ENCODE assay signal across 22 cellular contexts in genomic region chr17:49756805-49757496, GRCh38. TPM values are rescaled to one million over a fixed set of nuclear protein-coding genes. Genes with fewer than 3 reads are reported as not detected.
DNase-seq lines count a peak whose midpoint lies in the region; ATAC-seq and TF ChIP-seq lines count a peak whose summit lies in the region.
"Had no signal": no experiment of that assay in that cellular context is flagged by ENCODE, and none has a peak within 500 bp of the region (broad histone marks: within the 10 kb centered on the region; RNA-seq: fewer than 3 reads in every experiment).

No MANE protein-coding gene starts in this region.

- TF ChIP-seq CTCF in Loucy (conservative IDR thresholded peaks at IDR 0.05; ENCODE audit: low read length) (no peak), osteocyte (IDR thresholded peaks at IDR 0.05) (no peak), tibial nerve (IDR thresholded peaks at IDR 0.05) (no peak)

- H3K9me3 Mint-ChIP-seq in central memory CD8-positive, alpha-beta T cell: no peaks in the 10 kb centered on the region
- H3K9me3 Mint-ChIP-seq in stimulated activated effector memory CD8-positive, alpha-beta T cell treated with anti-CD3 and anti-CD28 coated beads, Interleukin-12 subunit alpha, Interleukin-12 subunit beta, amount 100 ng/mL, for 72 hours: no peaks in the 10 kb centered on the region
- no peaks in the 10 kb centered on the region for H3K9me3 Mint-ChIP-seq in osteocyte (ENCODE audit: unreplicated experiment)

- H3F3A ChIP-seq in Loucy (ENCODE audit: low read depth): peaks cover 3% of the 10 kb centered on the region

- no peak for TF ChIP-seq POLR2A in tibial nerve (IDR thresholded peaks at IDR 0.05)

- H3K27ac Mint-ChIP-seq in central memory CD8-positive, alpha-beta T cell (ENCODE audit: low read depth): peak overlapping the region; percentile 10
- peak overlapping the region; percentile 88 for H3K27ac Mint-ChIP-seq in stimulated activated effector memory CD8-positive, alpha-beta T cell treated with anti-CD3 and anti-CD28 coated beads, Interleukin-12 subunit alpha, Interleukin-12 subunit beta, amount 100 ng/mL, for 72 hours
- no peak overlapping the region for H3K27ac Mint-ChIP-seq in osteocyte (ENCODE audit: unreplicated experiment)

- 60 to 73% methylated on average over 5 of the region's 5 CpGs for WGBS in tibial nerve, 2 donors

- H2AFZ ChIP-seq in Loucy (ENCODE audit: low read length): no peak overlapping the region
- H2AFZ ChIP-seq: hepatocyte had no signal

- peak overlapping the region in 1 of 4 donors; percentile 29 for H3K27ac ChIP-seq in tibial nerve
- H3K27ac ChIP-seq: coronary artery, hepatocyte, KMS-11, ovary, right lobe of liver, WERI-Rb-1 had no signal

- H3K79me2 ChIP-seq in Loucy (ENCODE audit: insufficient read depth, low read length): peaks cover 99% of the 10 kb centered on the region

- H3K4me1 ChIP-seq in Loucy (ENCODE audit: insufficient read depth, low read length, poor library complexity, severe bottlenecking): peaks cover 84% of the 10 kb centered on the region
- H3K4me1 ChIP-seq in tibial nerve: peaks cover 0 to 24% (median 10%) of the 10 kb centered on the region in 4 donors

- peak overlapping the region; percentile 50 for H3K9ac ChIP-seq in Loucy (ENCODE audit: low read depth, low read length, poor library complexity, severe bottlenecking)
- H3K9ac ChIP-seq: KMS-11 had no signal

- no peaks in the 10 kb centered on the region for H3K9me2 ChIP-seq in Loucy (replicated peaks; ENCODE audit: low read depth, low read length)

- DNase-seq in activated effector memory CD4-positive, alpha-beta T cell treated with anti-CD3 and anti-CD28 coated beads, Interleukin-2, amount 50 U/mL, for 16 hours: peak; percentile 60
- no peak for DNase-seq in activated effector memory CD4-positive, alpha-beta T cell treated with Interleukin-2 at 50 U/mL for 16 hours
- DNase-seq in central memory CD8-positive, alpha-beta T cell (ENCODE audit: low spot score in 2 of 2): no peak
- no peak for DNase-seq in stimulated activated effector memory CD8-positive, alpha-beta T cell treated with anti-CD3 and anti-CD28 coated beads, Interleukin-12 subunit alpha, Interleukin-12 subunit beta, amount 100 ng/mL, for 72 hours (ENCODE audit: low spot score in 2 of 2)
- DNase-seq in osteocyte (ENCODE audit: extremely low spot score, unreplicated experiment): no peak
- DNase-seq in NCI-H526 (lab: John Stamatoyannopoulos, UW): no peak
- no peak for DNase-seq in tibial nerve (ENCODE audit: low spot score in 2 of 2)
- DNase-seq: body of pancreas; DMS53; foreskin fibroblast; islet precursor cell; mammary epithelial cell; NCI-H524 treated with DMSO at 0.1 percent for 48 hours; ovary; right lobe of liver; SIG-M5; stimulated activated naive CD4-positive, alpha-beta T cell treated with Interleukin-2 at 50 U/mL for 16 hours; WERI-Rb-1 had no signal

- no peaks in the 10 kb centered on the region for H3K9me3 ChIP-seq in Loucy (ENCODE audit: insufficient read depth, low read depth, low read length)
- H3K9me3 ChIP-seq in tibial nerve: no peaks in the 10 kb centered on the region
- H3K9me3 ChIP-seq: body of pancreas, ovary, right lobe of liver had no signal

- H3K27me3 Mint-ChIP-seq in central memory CD8-positive, alpha-beta T cell: no peaks in the 10 kb centered on the region
- H3K27me3 Mint-ChIP-seq in osteocyte (ENCODE audit: unreplicated experiment): peaks cover 4% of the 10 kb centered on the region

- H3K27me3 ChIP-seq in Loucy (ENCODE audit: insufficient read depth, low read length, poor library complexity, severe bottlenecking) (no peaks in the 10 kb centered on the region), tibial nerve (no peaks in the 10 kb centered on the region)
- H3K27me3 ChIP-seq: body of pancreas, hepatocyte, ovary, right lobe of liver had no signal

- H4K20me1 ChIP-seq in Loucy (ENCODE audit: insufficient read depth, low read length, poor library complexity, severe bottlenecking): peaks cover 90% of the 10 kb centered on the region

- H3K4me2 ChIP-seq in Loucy (ENCODE audit: low read depth, low read length, poor library complexity, severe bottlenecking): peak overlapping the region; percentile 74
- H3K4me2 ChIP-seq: hepatocyte, KMS-11 had no signal

- peaks cover 69% of the 10 kb centered on the region for H3K4me1 Mint-ChIP-seq in central memory CD8-positive, alpha-beta T cell
- H3K4me1 Mint-ChIP-seq in stimulated activated effector memory CD8-positive, alpha-beta T cell treated with anti-CD3 and anti-CD28 coated beads, Interleukin-12 subunit alpha, Interleukin-12 subunit beta, amount 100 ng/mL, for 72 hours: peaks cover 80% of the 10 kb centered on the region
- H3K4me1 Mint-ChIP-seq in osteocyte (ENCODE audit: unreplicated experiment): no peaks in the 10 kb centered on the region

- H3K36me3 Mint-ChIP-seq in central memory CD8-positive, alpha-beta T cell (ENCODE audit: insufficient read depth): peaks cover 22% of the 10 kb centered on the region
- H3K36me3 Mint-ChIP-seq in stimulated activated effector memory CD8-positive, alpha-beta T cell treated with anti-CD3 and anti-CD28 coated beads, Interleukin-12 subunit alpha, Interleukin-12 subunit beta, amount 100 ng/mL, for 72 hours: peaks cover 30% of the 10 kb centered on the region
- H3K36me3 Mint-ChIP-seq in osteocyte (ENCODE audit: unreplicated experiment): no peaks in the 10 kb centered on the region

- H3K4me3 ChIP-seq in Loucy (ENCODE audit: low read length, poor library complexity, severe bottlenecking) (peak overlapping the region; percentile 53), tibial nerve (no peak overlapping the region)
- H3K4me3 ChIP-seq: body of pancreas, coronary artery, hepatocyte, ovary, right lobe of liver had no signal

- TF ChIP-seq EP300 in tibial nerve (IDR thresholded peaks at IDR 0.05): no peak

- H3K36me3 ChIP-seq in Loucy (ENCODE audit: insufficient read depth, low read length) (peaks cover 13% of the 10 kb centered on the region; the same call in 1 of the 2 replicates), tibial nerve (peaks cover 0 to 5% (median 0%) of the 10 kb centered on the region in 3 donors)
- H3K36me3 ChIP-seq: ovary, right lobe of liver had no signal

- ATAC-seq in central memory CD8-positive, alpha-beta T cell (replicated peaks; ENCODE audit: extremely low read depth, poor library complexity, severe bottlenecking): no peak
- ATAC-seq in stimulated activated effector memory CD8-positive, alpha-beta T cell treated with anti-CD3 and anti-CD28 coated beads, Interleukin-12 subunit alpha, Interleukin-12 subunit beta, amount 100 ng/mL, for 72 hours: no peak
- ATAC-seq: body of pancreas, right lobe of liver had no signal

- peak overlapping the region; percentile 37 for H3K4me3 Mint-ChIP-seq in central memory CD8-positive, alpha-beta T cell
- H3K4me3 Mint-ChIP-seq in stimulated activated effector memory CD8-positive, alpha-beta T cell treated with anti-CD3 and anti-CD28 coated beads, Interleukin-12 subunit alpha, Interleukin-12 subunit beta, amount 100 ng/mL, for 72 hours: no peak overlapping the region
- no peak overlapping the region for H3K4me3 Mint-ChIP-seq in osteocyte (ENCODE audit: unreplicated experiment)

RNA-seq across cellular contexts. Expression of gene FAM117A, which starts 7.0 kb away (rescaled TPM):
- total RNA-seq in osteocyte (2.7 TPM in 2 replicates), tibial nerve (10 to 100 TPM; 12.9 to 23.1 (median 18.3) TPM)

RNA-seq across cellular contexts. Expression of gene KAT7, which starts 31.5 kb away (rescaled TPM):
- 50.5 and 58.0 TPM in 2 replicates for total RNA-seq in osteocyte
- total RNA-seq in tibial nerve: 10 to 100 TPM; 31.6 to 45.6 (median 42.0) TPM

RNA-seq across cellular contexts. Expression of gene SLC35B1, which starts 49.2 kb away (rescaled TPM):
- total RNA-seq in osteocyte (60.0 and 62.0 TPM in 2 replicates), tibial nerve (10 to 100 TPM; 29.6 to 46.5 (median 42.8) TPM)
